Comparison of ENCODE assay signal across 10 cellular contexts in genomic region chr4:189090174-189090814, GRCh38.
DNase-seq lines count a peak whose midpoint lies in the region; ATAC-seq and TF ChIP-seq lines count a peak whose summit lies in the region.
"Had no signal": no experiment of that assay in that cellular context is flagged by ENCODE, and none has a peak within 500 bp of the region (broad histone marks: within the 10 kb centered on the region; RNA-seq: fewer than 3 reads in every experiment).

No MANE protein-coding gene starts in this region.

- no peak overlapping the region for H3K9ac ChIP-seq in liver (ENCODE audit: low read depth in 1 of 2, low read length in 2 of 2)

- TF ChIP-seq RAD21 in liver (IDR thresholded peaks at IDR 0.05): peak; percentile 9 to 15

- peak; percentile 11 for DNase-seq in DMS114 treated with DMSO at 0.1 percent for 48 hours (lab: John Stamatoyannopoulos, UW; ENCODE audit: unreplicated experiment)
- peak; percentile 58 to 81 for DNase-seq in Kasumi-1 (lab: John Stamatoyannopoulos, UW)
- peak; percentile 3 for DNase-seq in amniotic epithelial cell (ENCODE audit: low read depth)
- DNase-seq in posterior cingulate gyrus: no peak
- no peak for DNase-seq in aorta
- no peak for DNase-seq in activated CD4-positive, alpha-beta T cell treated with anti-CD3 and anti-CD28 coated beads, Interleukin-2, amount 50 U/mL, for 48 hours
- DNase-seq: activated naive CD4-positive, alpha-beta T cell treated with Interleukin-2 at 50 U/mL for 16 hours had no signal

- H3K27me3 ChIP-seq in liver (ENCODE audit: control insufficient read depth in 4 of 4, insufficient read depth in 4 of 4, low read length in 3 of 4): no peaks in the 10 kb centered on the region
- no peaks in the 10 kb centered on the region for H3K27me3 ChIP-seq in aorta (ENCODE audit: control insufficient read depth in 1 of 2, insufficient read depth in 2 of 2, low read length in 1 of 2)
- H3K27me3 ChIP-seq: SJSA1 had no signal

- H3K27ac ChIP-seq in liver (ENCODE audit: low read depth in 1 of 2, low read length in 2 of 2) (no peak overlapping the region), aorta (ENCODE audit: low read depth in 1 of 2, low read length in 2 of 2) (no peak overlapping the region)
- H3K27ac ChIP-seq: SJSA1 had no signal

- no peak for ATAC-seq in GM19351 (IDR thresholded peaks at IDR 0.05; ENCODE audit: unreplicated experiment)
- ATAC-seq in aorta (ENCODE audit: low FRiP score): no peak

- 63% methylated on average over 2 of the region's 2 CpGs for WGBS in liver
- whole genome bisulfite sequencing in aorta, 2 donors: 85 to 91% methylated on average over 2 of the region's 2 CpGs

- intact Hi-C loops in posterior cingulate gyrus (cut with DNase I) (no loop called here), aorta (cut with DNase I) (no loop called here)

- TF ChIP-seq CTCF in liver (IDR thresholded peaks at IDR 0.05; ENCODE audit: low read depth, low read length, missing input control): peak; percentile 26

- H3K36me3 ChIP-seq in liver (ENCODE audit: control insufficient read depth in 4 of 4, insufficient read depth in 3 of 4, low read depth in 1 of 4, low read length in 3 of 4) (no peaks in the 10 kb centered on the region), aorta (ENCODE audit: control insufficient read depth in 1 of 2, insufficient read depth in 2 of 2, low read length in 1 of 2) (no peaks in the 10 kb centered on the region)
- H3K36me3 ChIP-seq: SJSA1 had no signal

- H3K4me3 ChIP-seq in liver (ENCODE audit: low read depth in 1 of 3, low read length in 3 of 3): no peak overlapping the region
- H3K4me3 ChIP-seq in aorta (ENCODE audit: low read length in 2 of 2): no peak overlapping the region
- H3K4me3 ChIP-seq: SJSA1 had no signal

- no peaks in the 10 kb centered on the region for H3K9me3 ChIP-seq in liver (ENCODE audit: control insufficient read depth in 4 of 4, low read length in 3 of 4)
- no peaks in the 10 kb centered on the region for H3K9me3 ChIP-seq in aorta (ENCODE audit: control insufficient read depth, low read length)
- H3K9me3 ChIP-seq: SJSA1 had no signal

- no peaks in the 10 kb centered on the region for H3K4me1 ChIP-seq in liver (ENCODE audit: control insufficient read depth in 4 of 4, insufficient read depth in 4 of 4, low read length in 3 of 4)
- no peaks in the 10 kb centered on the region for H3K4me1 ChIP-seq in aorta (ENCODE audit: control insufficient read depth in 1 of 2, insufficient read depth in 2 of 2, low read length in 2 of 2)
- H3K4me1 ChIP-seq: SJSA1 had no signal

TF ChIP-seq in liver, 16 proteins besides CTCF, POLR2A, EP300 and RAD21:
- TF ChIP-seq GABPA (IDR thresholded peaks at IDR 0.05 in 1 of 2, conservative IDR thresholded peaks at IDR 0.05 in 1 of 2) (no peak), TAF1 (conservative IDR thresholded peaks at IDR 0.05) (no peak)

Comparison
In these comparisons a context has a peak if more than half of its experiments do, and no peak if none do; other contexts are left out.
1. DNase-seq: peak in DMS114 treated with DMSO at 0.1 percent for 48 hours (single experiment), Kasumi-1 (2 of 2) and amniotic epithelial cell (single experiment); none in posterior cingulate gyrus (0 of 10), aorta (0 of 2) and activated CD4-positive, alpha-beta T cell treated with anti-CD3 and anti-CD28 coated beads, Interleukin-2, amount 50 U/mL, for 48 hours (0 of 2).